Comparison of ENCODE assay signal across 2 cellular contexts in genomic region chr19:5851302-5851701, GRCh38.
TF ChIP-seq lines count a peak whose summit lies in the region.

Gene FUT3, minus strand, starts transcription at chr19:5851449.

TF ChIP-seq in A549, 52 proteins besides CTCF, POLR2A, EP300 and RAD21:
- TF ChIP-seq CBX8 (IDR thresholded peaks at IDR 0.05) (no peak), JUNB (IDR thresholded peaks at IDR 0.05) (no peak), TFCP2L1 (CRISPR knock-in tag; IDR thresholded peaks at IDR 0.05) (no peak), RFX5 (IDR thresholded peaks at IDR 0.05) (no peak), FOSB (CRISPR knock-in tag; IDR thresholded peaks at IDR 0.05) (no peak), GATA3 (IDR thresholded peaks at IDR 0.05; ENCODE audit: borderline replicate concordance) (no peak), MAFK (IDR thresholded peaks at IDR 0.05; ENCODE audit: partially characterized antibody) (no peak), MAZ (IDR thresholded peaks at IDR 0.05; ENCODE audit: borderline replicate concordance, low read depth, low read length) (no peak)

TF ChIP-seq in IMR-90, 13 proteins besides CTCF, POLR2A, EP300 and RAD21:
- no peak for TF ChIP-seq RCOR1 (IDR thresholded peaks at IDR 0.05; ENCODE audit: insufficient replicate concordance, low read length)
